Comparison of ENCODE assay signal across 10 cellular contexts in the genomic region with DNA sequence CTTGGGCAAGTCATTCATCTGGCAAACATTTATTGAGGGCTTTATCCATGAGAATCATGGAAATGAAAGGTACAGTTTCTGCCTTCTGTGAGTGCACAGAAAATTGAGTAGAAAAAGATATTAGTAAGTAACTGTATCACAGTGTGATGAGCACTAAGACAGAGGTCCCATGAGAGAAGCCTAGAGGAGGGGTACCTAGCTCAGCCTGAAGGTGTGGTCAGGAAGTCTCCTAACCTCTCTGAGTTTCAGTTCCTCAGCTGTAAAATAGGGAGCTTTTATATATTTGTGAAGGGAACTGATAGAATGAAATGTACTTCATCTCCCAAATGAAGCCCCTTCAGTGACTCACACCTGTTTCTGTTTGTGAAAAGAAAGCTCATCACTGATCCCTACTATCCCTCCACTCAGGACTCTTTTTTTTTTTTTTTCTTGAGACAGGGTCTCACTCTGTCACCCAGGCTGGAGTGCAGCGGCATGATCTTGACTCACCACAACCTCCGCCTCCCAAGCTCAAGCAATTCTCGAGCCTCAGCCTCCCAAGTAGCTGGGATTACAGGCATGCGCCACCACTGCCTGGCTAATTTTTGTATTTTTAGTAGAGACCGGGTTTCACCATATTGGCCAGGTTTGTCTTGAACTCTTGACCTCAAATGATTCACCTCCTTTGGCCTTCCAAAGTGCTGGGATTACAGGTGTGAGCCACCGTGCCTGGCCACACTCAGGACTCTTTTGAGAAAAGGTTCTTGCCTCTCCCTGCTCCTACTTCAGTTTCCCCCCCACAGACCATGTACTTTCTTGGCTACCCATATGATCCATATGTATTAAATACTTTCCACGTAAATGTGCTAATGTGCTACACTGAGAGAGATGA.
DNase-seq lines count a peak whose midpoint lies in the region; ATAC-seq and TF ChIP-seq lines count a peak whose summit lies in the region.
"Had no signal": no experiment of that assay in that cellular context is flagged by ENCODE, and none has a peak within 500 bp of the region (broad histone marks: within the 10 kb centered on the region; RNA-seq: fewer than 3 reads in every experiment).

No MANE protein-coding gene starts in this region.

- no peak overlapping the region for H2AK5ac ChIP-seq in mesenchymal stem cell (ENCODE audit: low read length, severe bottlenecking)

- no peak overlapping the region for H2BK120ac ChIP-seq in mesenchymal stem cell (ENCODE audit: low read depth, low read length)

- no peak for TF ChIP-seq CTCF in foreskin fibroblast (IDR thresholded peaks at IDR 0.05; ENCODE audit: low read depth, low read length)

- WGBS in mesenchymal stem cell = 93% methylated on average over 7 of the region's 7 CpGs

- H3K9me3 ChIP-seq in mesenchymal stem cell (ENCODE audit: control insufficient read depth, low read length) = peaks cover 5% of the 10 kb centered on the region
- H3K9me3 ChIP-seq: ovary had no signal

- no peak overlapping the region for H2BK12ac ChIP-seq in mesenchymal stem cell (ENCODE audit: low read length in 2 of 2)

- H3K4me3 Mint-ChIP-seq in effector memory CD8-positive, alpha-beta T cell = no peak overlapping the region

- no peak overlapping the region for H2AFZ ChIP-seq in mesenchymal stem cell (ENCODE audit: low read depth, low read length)

- H3K14ac ChIP-seq in mesenchymal stem cell (ENCODE audit: low read length in 2 of 2) = no peak overlapping the region

- no peak overlapping the region for H3K27ac Mint-ChIP-seq in effector memory CD8-positive, alpha-beta T cell

- H2BK15ac ChIP-seq in mesenchymal stem cell (ENCODE audit: low read depth, poor library complexity, severe bottlenecking) = no peak overlapping the region

- ATAC-seq in GM18511 (IDR thresholded peaks at IDR 0.05; ENCODE audit: unreplicated experiment) (peak; percentile 69), GM21390 (IDR thresholded peaks at IDR 0.05; ENCODE audit: unreplicated experiment) (peak; percentile 60), HG03175 (IDR thresholded peaks at IDR 0.05; ENCODE audit: unreplicated experiment) (peak; percentile 57)
- ATAC-seq in effector memory CD8-positive, alpha-beta T cell (replicated peaks) = peak; percentile 31

- no peaks in the 10 kb centered on the region for H3K36me3 Mint-ChIP-seq in effector memory CD8-positive, alpha-beta T cell (ENCODE audit: insufficient read depth)

- H3K36me3 ChIP-seq in mesenchymal stem cell (ENCODE audit: control insufficient read depth in 1 of 2, insufficient read depth in 2 of 2, low read depth in 1 of 2, low read length in 2 of 2) = no peaks in the 10 kb centered on the region
- H3K36me3 ChIP-seq: ovary had no signal

- no peak for DNase-seq in effector memory CD8-positive, alpha-beta T cell
- DNase-seq in foreskin fibroblast = no peak
- DNase-seq in mesenchymal stem cell = no peak
- DNase-seq in superior temporal gyrus (ENCODE audit: extremely low spot score) = no peak
- DNase-seq in globus pallidus (ENCODE audit: low spot score) = no peak
- DNase-seq: cerebellar nuclear complex, ovary had no signal

- H4K91ac ChIP-seq in mesenchymal stem cell (ENCODE audit: low read length) = no peak overlapping the region

- H4K8ac ChIP-seq in mesenchymal stem cell (ENCODE audit: low read length) = no peak overlapping the region

- no peak overlapping the region for H3K27ac ChIP-seq in mesenchymal stem cell (ENCODE audit: low read length, poor library complexity, severe bottlenecking)
- H3K27ac ChIP-seq: ovary had no signal

- H3K9me3 Mint-ChIP-seq in effector memory CD8-positive, alpha-beta T cell = no peaks in the 10 kb centered on the region

- no peak overlapping the region for H3K4me3 ChIP-seq in foreskin fibroblast (ENCODE audit: low read depth in 1 of 2, low read length in 2 of 2)
- no peak overlapping the region for H3K4me3 ChIP-seq in mesenchymal stem cell (ENCODE audit: insufficient read depth in 1 of 2, low read depth in 1 of 2, low read length in 2 of 2)
- H3K4me3 ChIP-seq: ovary had no signal

- no peaks in the 10 kb centered on the region for H3K79me1 ChIP-seq in mesenchymal stem cell (replicated peaks; ENCODE audit: low read length, poor library complexity, severe bottlenecking)

- no peak overlapping the region for H3K23ac ChIP-seq in mesenchymal stem cell (ENCODE audit: low read length in 2 of 2)

- no peaks in the 10 kb centered on the region for H3K27me3 Mint-ChIP-seq in effector memory CD8-positive, alpha-beta T cell

- H3K9ac ChIP-seq in mesenchymal stem cell (ENCODE audit: low read length) = no peak overlapping the region

- H3K18ac ChIP-seq in mesenchymal stem cell (ENCODE audit: low read depth in 1 of 2, low read length in 2 of 2) = no peak overlapping the region

- H3K4me1 ChIP-seq in mesenchymal stem cell (ENCODE audit: control insufficient read depth, insufficient read depth, low read depth, low read length) = peaks cover 1% of the 10 kb centered on the region

- H3K4ac ChIP-seq in mesenchymal stem cell (ENCODE audit: low read depth in 1 of 2, low read length in 2 of 2) = no peak overlapping the region

- peaks cover 0 to 3% of the 10 kb centered on the region in 2 donors for H3K4me1 Mint-ChIP-seq in effector memory CD8-positive, alpha-beta T cell (ENCODE audit: low read depth in 2 of 2)

- no peak overlapping the region for H3K4me2 ChIP-seq in mesenchymal stem cell (ENCODE audit: low read length, poor library complexity, severe bottlenecking)

- no peaks in the 10 kb centered on the region for H3K27me3 ChIP-seq in mesenchymal stem cell (ENCODE audit: control insufficient read depth in 1 of 2, insufficient read depth in 1 of 2, low read length in 2 of 2)
- H3K27me3 ChIP-seq: ovary had no signal

- H2BK5ac ChIP-seq in mesenchymal stem cell (ENCODE audit: low read depth, low read length, poor library complexity, severe bottlenecking) = no peak overlapping the region
